ENCODE assay signal across 11 cellular contexts in the genomic region with DNA sequence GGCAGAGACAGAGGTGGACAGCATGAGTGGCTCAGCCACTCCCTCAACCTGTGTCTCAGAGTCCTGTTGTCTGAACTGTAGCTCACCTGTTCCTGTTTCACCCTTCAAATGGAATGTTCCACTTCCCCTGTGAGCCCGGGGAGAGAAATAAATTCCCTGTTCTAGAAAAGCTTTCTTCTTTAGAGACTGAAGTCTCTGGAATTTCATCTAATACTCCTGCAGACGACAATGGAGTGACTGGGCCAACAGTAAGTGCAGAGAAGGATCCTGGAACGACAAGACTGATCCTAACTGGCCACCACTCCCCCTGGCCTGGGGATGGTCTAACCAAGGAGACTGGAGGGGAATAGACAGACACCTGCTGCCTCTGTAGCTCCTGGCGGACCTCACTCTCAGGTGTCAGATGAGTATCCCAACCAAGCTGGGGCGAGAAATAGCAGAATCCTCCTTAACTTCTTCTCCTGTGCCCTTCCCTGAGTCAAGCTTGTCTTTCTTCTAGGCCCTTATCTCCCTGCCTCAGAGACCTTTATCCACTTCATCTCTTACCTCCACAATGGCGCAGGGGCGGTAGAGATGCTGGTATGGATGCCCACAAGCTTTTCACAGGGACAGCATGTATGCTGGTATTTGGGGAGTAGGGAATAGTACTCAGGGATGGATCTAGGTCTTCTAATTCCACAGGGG. TPM values are rescaled to one million over a fixed set of nuclear protein-coding genes. Genes with fewer than 3 reads are reported as not detected.
DNase-seq lines count a peak whose midpoint lies in the region; ATAC-seq and TF ChIP-seq lines count a peak whose summit lies in the region.
"Had no signal": no experiment of that assay in that cellular context is flagged by ENCODE, and none has a peak within 500 bp of the region (broad histone marks: within the 10 kb centered on the region; RNA-seq: fewer than 3 reads in every experiment).

No MANE protein-coding gene starts in this region.

- TF ChIP-seq CTCF in endodermal cell (conservative IDR thresholded peaks at IDR 0.05) (no peak), CD14-positive monocyte (IDR thresholded peaks at IDR 0.05) (no peak)

- H3K4me3 Mint-ChIP-seq in activated T-cell treated with anti-CD3 and anti-CD28 coated beads, Interleukin-2, amount 50 U/mL, for 4 hours: peak overlapping the region; percentile 47
- no peak overlapping the region for H3K4me3 Mint-ChIP-seq in endodermal cell
- no peak overlapping the region for H3K4me3 Mint-ChIP-seq in stimulated activated effector memory CD8-positive, alpha-beta T cell treated with anti-CD3 and anti-CD28 coated beads, Interleukin-12 subunit alpha, Interleukin-12 subunit beta, amount 100 ng/mL, for 72 hours
- H3K4me3 Mint-ChIP-seq in CD14-positive monocyte: no peak overlapping the region

- peaks cover 2% of the 10 kb centered on the region for H3K27me3 Mint-ChIP-seq in activated T-cell treated with anti-CD3 and anti-CD28 coated beads, Interleukin-2, amount 50 U/mL, for 4 hours (ENCODE audit: low read depth)
- H3K27me3 Mint-ChIP-seq in endodermal cell (ENCODE audit: insufficient read depth): peaks cover 5% of the 10 kb centered on the region
- peaks cover 3 to 9% (median 6%) of the 10 kb centered on the region in 3 donors for H3K27me3 Mint-ChIP-seq in CD14-positive monocyte (ENCODE audit: low read depth in 3 of 3)

- peak overlapping the region; percentile 95 for H3K27ac Mint-ChIP-seq in endodermal cell
- peak overlapping the region; percentile 24 for H3K27ac Mint-ChIP-seq in stimulated activated effector memory CD8-positive, alpha-beta T cell treated with anti-CD3 and anti-CD28 coated beads, Interleukin-12 subunit alpha, Interleukin-12 subunit beta, amount 100 ng/mL, for 72 hours
- H3K27ac Mint-ChIP-seq in CD14-positive monocyte: no peak overlapping the region

- no peaks in the 10 kb centered on the region for H3K27me3 ChIP-seq in endodermal cell (ENCODE audit: control insufficient read depth, insufficient read depth, low read length, poor library complexity, severe bottlenecking)
- H3K27me3 ChIP-seq: foreskin keratinocyte had no signal

- WGBS in endodermal cell (ENCODE audit: insufficient coverage in 1 of 2, insufficient read length in 1 of 2), 2 experiments: 74 to 78% methylated on average over 3 to 7 of the region's 7 CpGs

- H3K27ac ChIP-seq in endodermal cell (ENCODE audit: low read depth, low read length): no peak overlapping the region
- H3K27ac ChIP-seq: foreskin keratinocyte had no signal

- H3K9ac ChIP-seq in endodermal cell (ENCODE audit: extremely low read depth, low read length, poor library complexity, severe bottlenecking): no peak overlapping the region

- no peaks in the 10 kb centered on the region for H3K9me3 ChIP-seq in endodermal cell (ENCODE audit: control insufficient read depth, low read length)

- H3K36me3 Mint-ChIP-seq in activated T-cell treated with anti-CD3 and anti-CD28 coated beads, Interleukin-2, amount 50 U/mL, for 4 hours (ENCODE audit: insufficient read depth): no peaks in the 10 kb centered on the region
- H3K36me3 Mint-ChIP-seq in endodermal cell (ENCODE audit: low read depth) (no peaks in the 10 kb centered on the region), CD14-positive monocyte (no peaks in the 10 kb centered on the region)
- H3K36me3 Mint-ChIP-seq in stimulated activated effector memory CD8-positive, alpha-beta T cell treated with anti-CD3 and anti-CD28 coated beads, Interleukin-12 subunit alpha, Interleukin-12 subunit beta, amount 100 ng/mL, for 72 hours: no peaks in the 10 kb centered on the region

- H3K36me3 ChIP-seq in endodermal cell (ENCODE audit: control insufficient read depth, insufficient read depth, low read length): no peaks in the 10 kb centered on the region

- intact Hi-C loops in CD14-positive monocyte (cut with micrococcal nuclease): no loop called here

- H3K4me3 ChIP-seq in endodermal cell (ENCODE audit: low read length): no peak overlapping the region

- H3K4me1 Mint-ChIP-seq in activated T-cell treated with anti-CD3 and anti-CD28 coated beads, Interleukin-2, amount 50 U/mL, for 4 hours (ENCODE audit: low read depth): peaks cover 4% of the 10 kb centered on the region
- H3K4me1 Mint-ChIP-seq in endodermal cell (peaks cover 36% of the 10 kb centered on the region), CD14-positive monocyte (no peaks in the 10 kb centered on the region)
- peaks cover 15% of the 10 kb centered on the region for H3K4me1 Mint-ChIP-seq in stimulated activated effector memory CD8-positive, alpha-beta T cell treated with anti-CD3 and anti-CD28 coated beads, Interleukin-12 subunit alpha, Interleukin-12 subunit beta, amount 100 ng/mL, for 72 hours

- no peaks in the 10 kb centered on the region for H3K9me3 Mint-ChIP-seq in activated T-cell treated with anti-CD3 and anti-CD28 coated beads, Interleukin-2, amount 50 U/mL, for 4 hours
- H3K9me3 Mint-ChIP-seq in endodermal cell (no peaks in the 10 kb centered on the region), CD14-positive monocyte (peaks cover 0 to 2% (median 0%) of the 10 kb centered on the region in 7 donors)
- H3K9me3 Mint-ChIP-seq in stimulated activated effector memory CD8-positive, alpha-beta T cell treated with anti-CD3 and anti-CD28 coated beads, Interleukin-12 subunit alpha, Interleukin-12 subunit beta, amount 100 ng/mL, for 72 hours: no peaks in the 10 kb centered on the region

- ATAC-seq in activated T-cell treated with anti-CD3 and anti-CD28 coated beads, Interleukin-2, amount 50 U/mL, for 4 hours: no peak
- ATAC-seq in stimulated activated effector memory CD8-positive, alpha-beta T cell treated with anti-CD3 and anti-CD28 coated beads, Interleukin-12 subunit alpha, Interleukin-12 subunit beta, amount 100 ng/mL, for 72 hours: peak; percentile 21
- ATAC-seq in GM18502 (IDR thresholded peaks at IDR 0.05; ENCODE audit: poor library complexity, unreplicated experiment): no peak
- ATAC-seq: foreskin keratinocyte had no signal

- peaks cover 13% of the 10 kb centered on the region for H3K4me1 ChIP-seq in endodermal cell (ENCODE audit: control insufficient read depth, insufficient read depth, low read length)

- DNase-seq in activated T-cell treated with anti-CD3 and anti-CD28 coated beads, Interleukin-2, amount 50 U/mL, for 4 hours: no peak
- DNase-seq in activated T-cell treated with anti-CD3 and anti-CD28 coated beads, Interleukin-2, amount 50 U/mL, for 1 hour: no peak
- DNase-seq in NCI-H2171 treated with DMSO at 0.1 percent for 48 hours (lab: John Stamatoyannopoulos, UW) (peak; percentile 94), endodermal cell (no peak), cortex of kidney (lab: John Stamatoyannopoulos, UW) (no peak), CD14-positive monocyte (ENCODE audit: low spot score) (no peak)
- DNase-seq in stimulated activated effector memory CD8-positive, alpha-beta T cell treated with anti-CD3 and anti-CD28 coated beads, Interleukin-12 subunit alpha, Interleukin-12 subunit beta, amount 100 ng/mL, for 72 hours (ENCODE audit: low spot score in 2 of 2): no peak
- DNase-seq: activated CD8-positive, alpha-beta memory T cell treated with anti-CD3 and anti-CD28 coated beads, Interleukin-2, amount 50 U/mL, for 4 hours; foreskin keratinocyte; T-helper 9 cell had no signal

RNA-seq across cellular contexts. Expression of gene PLEKHA6, which starts 45.4 kb away (rescaled TPM):
- under 1 TPM; 0.19 to 0.61 (median 0.29) TPM for total RNA-seq in activated T-cell treated with anti-CD3 and anti-CD28 coated beads, Interleukin-2, amount 50 U/mL, for 4 hours
- total RNA-seq in endodermal cell: 10 to 100 TPM; 37.0 to 43.3 TPM
- 15.0 TPM for polyA plus RNA-seq in endodermal cell (2013, experiment 1 of 2)
- polyA plus RNA-seq in endodermal cell (2013, experiment 2 of 2): 14.0 TPM
- under 1 TPM in 1 of 2 donors, not detected in 1; 0.08 TPM for polyA plus RNA-seq in CD14-positive monocyte

Comparison
In these comparisons a context has a peak if more than half of its experiments do, and no peak if none do; other contexts are left out.
1. H3K27ac Mint-ChIP-seq: peak in endodermal cell (single experiment) and stimulated activated effector memory CD8-positive, alpha-beta T cell treated with anti-CD3 and anti-CD28 coated beads, Interleukin-12 subunit alpha, Interleukin-12 subunit beta, amount 100 ng/mL, for 72 hours (single experiment); none in CD14-positive monocyte (0 of 7).
2. RNA of gene PLEKHA6, which starts 45.4 kb away (total RNA-seq): 37.0 to 43.3 TPM in endodermal cell; 0.19 to 0.61 TPM in activated T-cell treated with anti-CD3 and anti-CD28 coated beads, Interleukin-2, amount 50 U/mL, for 4 hours; every median in the first group is over 10 times any median in the second.